In genomic region chr13:91596832-91597231, GRCh38 we compare ENCODE assay signal across 23 cellular contexts.
DNase-seq lines count a peak whose midpoint lies in the region; ATAC-seq and TF ChIP-seq lines count a peak whose summit lies in the region.
"Had no signal": no experiment of that assay in that cellular context is flagged by ENCODE, and none has a peak within 500 bp of the region (broad histone marks: within the 10 kb centered on the region; RNA-seq: fewer than 3 reads in every experiment).

No MANE protein-coding gene starts in this region.

- H3K4me3 Mint-ChIP-seq in neural progenitor cell, result no peak overlapping the region
- H3K4me3 Mint-ChIP-seq: B cell; CD4-positive, alpha-beta T cell; CD8-positive, alpha-beta T cell had no signal

- H3K4me3 ChIP-seq in neural progenitor cell (no peak overlapping the region), SJCRH30 (no peak overlapping the region)
- H3K4me3 ChIP-seq: A549; BLaER1 treated with 17β-estradiol and CSF1 and Interleukin-3, amounts not matched to agents 10 nM and 100 nM; GM12878 had no signal

- H3K27ac ChIP-seq in neural progenitor cell (no peak overlapping the region), SJCRH30 (no peak overlapping the region)
- H3K27ac ChIP-seq: 22Rv1; A549; BLaER1 treated with 17β-estradiol and CSF1 and Interleukin-3, amounts not matched to agents 10 nM and 100 nM; C4-2B had no signal

- no peaks in the 10 kb centered on the region for H3K79me2 ChIP-seq in neural progenitor cell (ENCODE audit: low read depth)

- H3K27me3 ChIP-seq in neural progenitor cell (no peaks in the 10 kb centered on the region), SJCRH30 (no peaks in the 10 kb centered on the region)
- H3K27me3 ChIP-seq: BLaER1 treated with 17β-estradiol and CSF1 and Interleukin-3, amounts not matched to agents 10 nM and 100 nM had no signal

- H4K20me1 ChIP-seq in neural progenitor cell (ENCODE audit: low read depth), result no peaks in the 10 kb centered on the region
- H4K20me1 ChIP-seq: BLaER1 treated with 17β-estradiol and CSF1 and Interleukin-3, amounts not matched to agents 10 nM and 100 nM had no signal

- no peaks in the 10 kb centered on the region for H3K36me3 Mint-ChIP-seq in neural progenitor cell
- H3K36me3 Mint-ChIP-seq: CD8-positive, alpha-beta T cell had no signal

- peak overlapping the region; percentile 4 for H2AFZ ChIP-seq in neural progenitor cell (replicated peaks)

- H3K9ac ChIP-seq in neural progenitor cell, result no peak overlapping the region
- H3K9ac ChIP-seq: BLaER1 treated with 17β-estradiol and CSF1 and Interleukin-3, amounts not matched to agents 10 nM and 100 nM had no signal

- no peak overlapping the region for H3K27ac Mint-ChIP-seq in neural progenitor cell
- H3K27ac Mint-ChIP-seq: B cell; CD4-positive, alpha-beta T cell; CD8-positive, alpha-beta T cell had no signal

- no peak overlapping the region for H3K4me2 ChIP-seq in neural progenitor cell
- H3K4me2 ChIP-seq: A549; BLaER1 treated with 17β-estradiol and CSF1 and Interleukin-3, amounts not matched to agents 10 nM and 100 nM had no signal

- DNase-seq in SK-N-DZ (ENCODE audit: low spot score) (peak; percentile 34), left kidney (ENCODE audit: low read depth, low spot score) (peak; percentile 88), neural progenitor cell (ENCODE audit: low spot score) (no peak), SJCRH30 (no peak)
- DNase-seq in stimulated activated CD4-positive, alpha-beta T cell treated with anti-CD3 and anti-CD28 coated beads, Interleukin-2, amount 100 ng/mL, for 24 hours, result no peak
- DNase-seq: AML-193; CD4-positive, alpha-beta T cell; CD8-positive, alpha-beta T cell; COR-L47; DMS 273 treated with DMSO at 0.1 percent for 48 hours; DMS153; DMS53; DMS79; DND-41; EL; GDM1 had no signal

- no peaks in the 10 kb centered on the region for H3K36me3 ChIP-seq in neural progenitor cell
- H3K36me3 ChIP-seq in SJCRH30, result no peaks in the 10 kb centered on the region
- H3K36me3 ChIP-seq: BLaER1 treated with 17β-estradiol and CSF1 and Interleukin-3, amounts not matched to agents 10 nM and 100 nM had no signal

- H3K9me3 ChIP-seq in neural progenitor cell (ENCODE audit: low read depth) (no peaks in the 10 kb centered on the region), SJCRH30 (replicated peaks) (no peaks in the 10 kb centered on the region)
- H3K9me3 ChIP-seq: A549 had no signal

- H3F3A ChIP-seq in neural progenitor cell (ENCODE audit: low read depth), result no peaks in the 10 kb centered on the region

- H3K4me1 ChIP-seq in neural progenitor cell (no peaks in the 10 kb centered on the region), SJCRH30 (no peaks in the 10 kb centered on the region)
- H3K4me1 ChIP-seq: A549; BLaER1 treated with 17β-estradiol and CSF1 and Interleukin-3, amounts not matched to agents 10 nM and 100 nM had no signal

- no peak for ATAC-seq in GM18520 (IDR thresholded peaks at IDR 0.05; ENCODE audit: unreplicated experiment)
- ATAC-seq: A549; CD8-positive, alpha-beta T cell; GM12878 had no signal

- no peaks in the 10 kb centered on the region for H3K4me1 Mint-ChIP-seq in neural progenitor cell
- H3K4me1 Mint-ChIP-seq: B cell had no signal

- no peaks in the 10 kb centered on the region for H3K9me3 Mint-ChIP-seq in neural progenitor cell

- no peaks in the 10 kb centered on the region for H3K27me3 Mint-ChIP-seq in neural progenitor cell (ENCODE audit: insufficient read depth, low read depth)
- H3K27me3 Mint-ChIP-seq: B cell; CD4-positive, alpha-beta T cell had no signal

- no peak for TF ChIP-seq CTCF in neural progenitor cell (IDR thresholded peaks at IDR 0.05)

Comparison
In these comparisons a context has a peak if more than half of its experiments do, and no peak if none do; other contexts are left out.
1. DNase-seq: peak in SK-N-DZ (single experiment) and left kidney (single experiment); none in neural progenitor cell (single experiment), SJCRH30 (0 of 2) and stimulated activated CD4-positive, alpha-beta T cell treated with anti-CD3 and anti-CD28 coated beads, Interleukin-2, amount 100 ng/mL, for 24 hours (0 of 2).